ENCODE assay signal across 28 cellular contexts in genomic region chr9:13816837-13817236, GRCh38.
"Had no signal": no experiment of that assay in that cellular context is flagged by ENCODE, and none has a peak within 500 bp of the region (broad histone marks: within the 10 kb centered on the region; RNA-seq: fewer than 3 reads in every experiment).

No MANE protein-coding gene starts in this region.

- FAIRE-seq: endometrium, islet of Langerhans, small intestine, urothelium cell line had no signal

- H3K9me3 ChIP-seq: colonic mucosa, lower lobe of right lung had no signal

- DNase-seq: activated CD4-positive, alpha-beta T cell treated with anti-CD3 and anti-CD28 coated beads for 48 hours; activated CD4-positive, CD25-positive, alpha-beta regulatory T cell; activated CD8-positive, alpha-beta T cell treated with anti-CD3 and anti-CD28 coated beads, Interleukin-2, amount 10 ng/mL, durations not matched to agents 7 days and 5 days; activated naive CD4-positive, alpha-beta T cell treated with Interleukin-2 at 50 U/mL for 16 hours; activated naive CD8-positive, alpha-beta T cell treated with anti-CD3 and anti-CD28 coated beads, Interleukin-2, amount 10 ng/mL, durations not matched to agents 7 days and 5 days; activated T-cell treated with anti-CD3 and anti-CD28 coated beads, Interleukin-2, amount 50 U/mL, for 24 hours; amygdala; colonic mucosa; esophagus squamous epithelium; hippocampal formation; lower lobe of right lung; nephron progenitor cell; occipital lobe; posterior cingulate gyrus; right cardiac atrium; small intestine; stimulated activated CD4-positive, alpha-beta T cell treated with anti-CD3 and anti-CD28 coated beads, Interleukin-15, amount 100 ng/mL, for 24 hours; stimulated activated CD4-positive, alpha-beta T cell treated with anti-CD3 and anti-CD28 coated beads, Interleukin-2, amount 100 ng/mL, for 48 hours; T1000 had no signal

- H3K4me3 ChIP-seq: colonic mucosa, esophagus squamous epithelium, lower lobe of right lung, tibial nerve had no signal

- H3K36me3 ChIP-seq: colonic mucosa, esophagus squamous epithelium, lower lobe of right lung, tibial nerve had no signal

- H3K4me1 Mint-ChIP-seq: activated naive CD8-positive, alpha-beta T cell treated with anti-CD3 and anti-CD28 coated beads, Interleukin-2, amount 10 ng/mL, durations not matched to agents 7 days and 5 days; central memory CD8-positive, alpha-beta T cell; nephron progenitor cell had no signal

- H3K27ac ChIP-seq: colonic mucosa, lower lobe of right lung, tibial nerve had no signal

- H3K27me3 ChIP-seq: colonic mucosa, esophagus squamous epithelium, tibial nerve had no signal

- H3K36me3 Mint-ChIP-seq: activated naive CD8-positive, alpha-beta T cell treated with anti-CD3 and anti-CD28 coated beads, Interleukin-2, amount 10 ng/mL, durations not matched to agents 7 days and 5 days had no signal

- H3K4me3 Mint-ChIP-seq: activated CD8-positive, alpha-beta T cell treated with anti-CD3 and anti-CD28 coated beads, Interleukin-2, amount 10 ng/mL, durations not matched to agents 7 days and 5 days; activated naive CD8-positive, alpha-beta T cell treated with anti-CD3 and anti-CD28 coated beads, Interleukin-2, amount 10 ng/mL, durations not matched to agents 7 days and 5 days; activated T-cell treated with anti-CD3 and anti-CD28 coated beads, Interleukin-2, amount 50 U/mL, for 24 hours; brain; central memory CD8-positive, alpha-beta T cell; mesothelial cell of epicardium; nephron progenitor cell; stimulated activated naive CD8-positive, alpha-beta T cell treated with anti-CD3 and anti-CD28 coated beads, Interleukin-15, Interleukin-2, amounts not matched to agents 100 ng/mL and 50 ng/mL, for 24 hours had no signal

- H3K4me1 ChIP-seq: colonic mucosa, lower lobe of right lung, tibial nerve had no signal

- ATAC-seq: activated CD8-positive, alpha-beta T cell treated with anti-CD3 and anti-CD28 coated beads, Interleukin-2, amount 10 ng/mL, durations not matched to agents 7 days and 5 days; lower lobe of right lung; right cardiac atrium had no signal

- H3K27ac Mint-ChIP-seq: activated CD8-positive, alpha-beta T cell treated with anti-CD3 and anti-CD28 coated beads, Interleukin-2, amount 10 ng/mL, durations not matched to agents 7 days and 5 days; activated naive CD8-positive, alpha-beta T cell treated with anti-CD3 and anti-CD28 coated beads, Interleukin-2, amount 10 ng/mL, durations not matched to agents 7 days and 5 days; activated T-cell treated with anti-CD3 and anti-CD28 coated beads, Interleukin-2, amount 50 U/mL, for 24 hours; activated T-helper 2 cell treated with anti-CD3 and anti-CD28 coated beads, Interferon-gamma antibody, Interleukin-2, Interleukin-4, amounts not matched to agents 10 μg/mL and 5 μg/mL and 100 μg/mL, durations not matched to agents 14 hours and 24 hours and 36 hours; mesothelial cell of epicardium; nephron progenitor cell; stimulated activated naive CD8-positive, alpha-beta T cell treated with anti-CD3 and anti-CD28 coated beads, Interleukin-15, Interleukin-2, amounts not matched to agents 100 ng/mL and 50 ng/mL, for 24 hours had no signal

- H3K27me3 Mint-ChIP-seq: activated naive CD8-positive, alpha-beta T cell treated with anti-CD3 and anti-CD28 coated beads, Interleukin-2, amount 10 ng/mL, durations not matched to agents 7 days and 5 days; activated T-cell treated with anti-CD3 and anti-CD28 coated beads, Interleukin-2, amount 50 U/mL, for 24 hours; brain; central memory CD8-positive, alpha-beta T cell; stimulated activated naive CD8-positive, alpha-beta T cell treated with anti-CD3 and anti-CD28 coated beads, Interleukin-15, Interleukin-2, amounts not matched to agents 100 ng/mL and 50 ng/mL, for 24 hours had no signal
